Comparison of ENCODE assay signal across 15 cellular contexts in genomic region chr19:9811139-9811538, GRCh38.
"Had no signal": no experiment of that assay in that cellular context is flagged by ENCODE, and none has a peak within 500 bp of the region (broad histone marks: within the 10 kb centered on the region; RNA-seq: fewer than 3 reads in every experiment).

No MANE protein-coding gene starts in this region.

- H3K27me3 Mint-ChIP-seq: dendritic cell treated with granulocyte-macrophage colony-stimulating factor and Interleukin-4, amounts not matched to agents 40 ng/mL and 50 ng/mL, for 4 days; natural killer cell treated with Interleukin-12 subunit alpha and Interleukin-12 subunit beta and Interleukin-15 and Interleukin-18, amount 100 ng/mL, for 72 hours; stimulated activated naive CD8-positive, alpha-beta T cell treated with anti-CD3 and anti-CD28 coated beads, Interleukin-15, Interleukin-2, amounts not matched to agents 100 ng/mL and 50 ng/mL, for 24 hours had no signal

- H3K4me3 ChIP-seq: cardiac muscle cell, hepatocyte, neural progenitor cell, tibial nerve had no signal

- ATAC-seq: natural killer cell treated with Interleukin-12 subunit alpha and Interleukin-12 subunit beta and Interleukin-15 and Interleukin-18, amount 100 ng/mL, for 72 hours had no signal

- H3K4me1 Mint-ChIP-seq: mesothelial cell of epicardium, neural progenitor cell had no signal

- DNase-seq: cerebellar nuclear complex; foreskin melanocyte; head of caudate nucleus; occipital lobe; posterior cingulate gyrus; small intestine; stimulated activated CD4-positive, alpha-beta T cell treated with anti-CD3 and anti-CD28 coated beads, Interleukin-12 subunit alpha, Interleukin-12 subunit beta, amount 100 ng/mL, for 4 hours had no signal

- H3K9ac ChIP-seq: neural progenitor cell had no signal

- H3K36me3 ChIP-seq: neural progenitor cell had no signal

- H3K9me3 ChIP-seq: tibial nerve had no signal

- H3K27ac Mint-ChIP-seq: dendritic cell treated with granulocyte-macrophage colony-stimulating factor and Interleukin-4, amounts not matched to agents 40 ng/mL and 50 ng/mL, for 4 days; mesothelial cell of epicardium; natural killer cell treated with Interleukin-12 subunit alpha and Interleukin-12 subunit beta and Interleukin-15 and Interleukin-18, amount 100 ng/mL, for 72 hours; neural progenitor cell; stimulated activated naive CD8-positive, alpha-beta T cell treated with anti-CD3 and anti-CD28 coated beads, Interleukin-15, Interleukin-2, amounts not matched to agents 100 ng/mL and 50 ng/mL, for 24 hours had no signal

- H3K4me1 ChIP-seq: neural progenitor cell had no signal

- H3K27ac ChIP-seq: cardiac muscle cell, hepatocyte, neural progenitor cell, tibial nerve had no signal

- H3K27me3 ChIP-seq: cardiac muscle cell, hepatocyte, neural progenitor cell, tibial nerve had no signal

- H3K9me3 Mint-ChIP-seq: natural killer cell treated with Interleukin-12 subunit alpha and Interleukin-12 subunit beta and Interleukin-15 and Interleukin-18, amount 100 ng/mL, for 72 hours; stimulated activated naive CD8-positive, alpha-beta T cell treated with anti-CD3 and anti-CD28 coated beads, Interleukin-15, Interleukin-2, amounts not matched to agents 100 ng/mL and 50 ng/mL, for 24 hours had no signal

- H3K4me2 ChIP-seq: hepatocyte, neural progenitor cell had no signal

- H3K4me3 Mint-ChIP-seq: dendritic cell treated with granulocyte-macrophage colony-stimulating factor and Interleukin-4, amounts not matched to agents 40 ng/mL and 50 ng/mL, for 4 days; mesothelial cell of epicardium; natural killer cell treated with Interleukin-12 subunit alpha and Interleukin-12 subunit beta and Interleukin-15 and Interleukin-18, amount 100 ng/mL, for 72 hours; neural progenitor cell; stimulated activated naive CD8-positive, alpha-beta T cell treated with anti-CD3 and anti-CD28 coated beads, Interleukin-15, Interleukin-2, amounts not matched to agents 100 ng/mL and 50 ng/mL, for 24 hours had no signal

- H2AFZ ChIP-seq: hepatocyte, neural progenitor cell had no signal
